In genomic region chr16:57383276-57384247, GRCh38 we compare ENCODE assay signal across 11 cellular contexts. TPM values are rescaled to one million over a fixed set of nuclear protein-coding genes. Genes with fewer than 3 reads are reported as not detected.
DNase-seq lines count a peak whose midpoint lies in the region; ATAC-seq and TF ChIP-seq lines count a peak whose summit lies in the region.
"Had no signal": no experiment of that assay in that cellular context is flagged by ENCODE, and none has a peak within 500 bp of the region (broad histone marks: within the 10 kb centered on the region; RNA-seq: fewer than 3 reads in every experiment).

No MANE protein-coding gene starts in this region.

- peaks cover 0 to 55% of the 10 kb centered on the region in 2 donors for H3K4me1 ChIP-seq in right atrium auricular region

- H3K36me3 Mint-ChIP-seq in stimulated activated naive B cell treated with anti-CD40 and anti-IgM and Interleukin-4, amounts not matched to agents 10 μg/mL and 1 μg/mL and 100 μg/mL, for 72 hours = peaks cover 0 to 6% of the 10 kb centered on the region in 2 donors

- peak overlapping the region; percentile 49 to 62 for H3K4me3 Mint-ChIP-seq in stimulated activated naive B cell treated with anti-CD40 and anti-IgM and Interleukin-4, amounts not matched to agents 10 μg/mL and 1 μg/mL and 100 μg/mL, for 72 hours
- H3K4me3 Mint-ChIP-seq: activated T-helper 1 cell treated with anti-CD3 and anti-CD28 coated beads, Interleukin-12 subunit alpha, Interleukin-12 subunit beta, Interleukin-2, Interleukin-4 antibody, amounts not matched to agents 30 ng/mL and 10 ng/mL and 1 ng/mL, durations not matched to agents 14 hours and 24 hours and 36 hours had no signal

- H3K27me3 ChIP-seq in right atrium auricular region = no peaks in the 10 kb centered on the region

- DNase-seq in HK-2 (ENCODE audit: unreplicated experiment) = peak; percentile 59
- DNase-seq in UCSD-AML1 (lab: John Stamatoyannopoulos, UW; ENCODE audit: unreplicated experiment) = peak; percentile 47
- no peak for DNase-seq in right atrium auricular region (ENCODE audit: low spot score)
- DNase-seq in stimulated activated naive B cell treated with anti-CD40 and anti-IgM and Interleukin-4, amounts not matched to agents 10 μg/mL and 1 μg/mL and 100 μg/mL, for 72 hours = no peak
- DNase-seq in DMS153 treated with DMSO at 0.1 percent for 48 hours (lab: John Stamatoyannopoulos, UW; ENCODE audit: unreplicated experiment) = no peak
- DNase-seq in activated CD4-positive, alpha-beta T cell treated with anti-CD3 and anti-CD28 coated beads, Interleukin-2, amount 50 U/mL, for 4 hours = no peak
- no peak for DNase-seq in amniotic stem cell (lab: John Stamatoyannopoulos, UW)
- DNase-seq: NCI-H2029 had no signal

- peak overlapping the region; percentile 93 for H3K27ac Mint-ChIP-seq in stimulated activated naive B cell treated with anti-CD40 and anti-IgM and Interleukin-4, amounts not matched to agents 10 μg/mL and 1 μg/mL and 100 μg/mL, for 72 hours
- H3K27ac Mint-ChIP-seq: activated T-helper 1 cell treated with anti-CD3 and anti-CD28 coated beads, Interleukin-12 subunit alpha, Interleukin-12 subunit beta, Interleukin-2, Interleukin-4 antibody, amounts not matched to agents 30 ng/mL and 10 ng/mL and 1 ng/mL, durations not matched to agents 14 hours and 24 hours and 36 hours had no signal

- no peak overlapping the region for H3K4me3 ChIP-seq in right atrium auricular region

- TF ChIP-seq CTCF in right atrium auricular region (IDR thresholded peaks at IDR 0.05) = no peak

- H3K27me3 Mint-ChIP-seq in stimulated activated naive B cell treated with anti-CD40 and anti-IgM and Interleukin-4, amounts not matched to agents 10 μg/mL and 1 μg/mL and 100 μg/mL, for 72 hours = no peaks in the 10 kb centered on the region

- peaks cover 3% of the 10 kb centered on the region for H3K36me3 ChIP-seq in right atrium auricular region

- H3K9me3 Mint-ChIP-seq in stimulated activated naive B cell treated with anti-CD40 and anti-IgM and Interleukin-4, amounts not matched to agents 10 μg/mL and 1 μg/mL and 100 μg/mL, for 72 hours = peaks cover 0 to 1% of the 10 kb centered on the region in 2 donors
- H3K9me3 Mint-ChIP-seq: activated T-helper 1 cell treated with anti-CD3 and anti-CD28 coated beads, Interleukin-12 subunit alpha, Interleukin-12 subunit beta, Interleukin-2, Interleukin-4 antibody, amounts not matched to agents 30 ng/mL and 10 ng/mL and 1 ng/mL, durations not matched to agents 14 hours and 24 hours and 36 hours had no signal

- ATAC-seq in stimulated activated naive B cell treated with anti-CD40 and anti-IgM and Interleukin-4, amounts not matched to agents 10 μg/mL and 1 μg/mL and 100 μg/mL, for 72 hours (replicated peaks) = peak; percentile 14 to 28
- no peak for ATAC-seq in GM21576 (IDR thresholded peaks at IDR 0.05; ENCODE audit: unreplicated experiment)

- peak overlapping the region; percentile 12 to 23 for H3K27ac ChIP-seq in right atrium auricular region
- H3K27ac ChIP-seq: epithelial cell of prostate had no signal

- no peaks in the 10 kb centered on the region for H3K9me3 ChIP-seq in right atrium auricular region

- peaks cover 58 to 90% of the 10 kb centered on the region in 2 donors for H3K4me1 Mint-ChIP-seq in stimulated activated naive B cell treated with anti-CD40 and anti-IgM and Interleukin-4, amounts not matched to agents 10 μg/mL and 1 μg/mL and 100 μg/mL, for 72 hours

RNA-seq across cellular contexts. Expression of gene CX3CL1, which starts 11.3 kb away (rescaled TPM):
- 10 to 100 TPM; 17.1 to 17.8 TPM for total RNA-seq in right atrium auricular region
- total RNA-seq: activated T-helper 1 cell treated with anti-CD3 and anti-CD28 coated beads, Interleukin-12 subunit alpha, Interleukin-12 subunit beta, Interleukin-2, Interleukin-4 antibody, amounts not matched to agents 30 ng/mL and 10 ng/mL and 1 ng/mL, durations not matched to agents 14 hours and 24 hours and 36 hours had no signal

RNA-seq across cellular contexts. Expression of gene CCL17, which starts 21.0 kb away (rescaled TPM):
- total RNA-seq in right atrium auricular region = not detected

RNA-seq across cellular contexts. Expression of gene CCL22, which starts 25.0 kb away (rescaled TPM):
- under 1 TPM in 1 of 2 donors, not detected in 1; 0.08 TPM for total RNA-seq in right atrium auricular region

Comparison
In these comparisons a context has a peak if more than half of its experiments do, and no peak if none do; other contexts are left out.
1. DNase-seq: peak in HK-2 (single experiment) and UCSD-AML1 (single experiment); none in right atrium auricular region (single experiment), stimulated activated naive B cell treated with anti-CD40 and anti-IgM and Interleukin-4, amounts not matched to agents 10 μg/mL and 1 μg/mL and 100 μg/mL, for 72 hours (single experiment), DMS153 treated with DMSO at 0.1 percent for 48 hours (single experiment), activated CD4-positive, alpha-beta T cell treated with anti-CD3 and anti-CD28 coated beads, Interleukin-2, amount 50 U/mL, for 4 hours (0 of 2) and amniotic stem cell (single experiment).